9 cellular contexts compared by ENCODE assay signal in genomic region chr7:101172005-101172853, GRCh38. TPM values are rescaled to one million over a fixed set of nuclear protein-coding genes. Genes with fewer than 3 reads are reported as not detected.
DNase-seq lines count a peak whose midpoint lies in the region; ATAC-seq and TF ChIP-seq lines count a peak whose summit lies in the region.
"Had no signal": no experiment of that assay in that cellular context is flagged by ENCODE, and none has a peak within 500 bp of the region (broad histone marks: within the 10 kb centered on the region; RNA-seq: fewer than 3 reads in every experiment).

No MANE protein-coding gene starts in this region.

- no peaks in the 10 kb centered on the region for H3K9me3 ChIP-seq in left ventricle myocardium inferior (replicated peaks)
- H3K9me3 ChIP-seq in thyroid gland = no peaks in the 10 kb centered on the region

- H3K4me1 ChIP-seq in left ventricle myocardium inferior (peaks cover 34% of the 10 kb centered on the region), thyroid gland (peaks cover 22 to 40% of the 10 kb centered on the region in 2 donors)

- H3K27me3 ChIP-seq in left ventricle myocardium inferior (ENCODE audit: low read depth) (peaks cover 100% of the 10 kb centered on the region), thyroid gland (peaks cover 33% of the 10 kb centered on the region)

- H3K4me3 ChIP-seq in left ventricle myocardium inferior (peak overlapping the region; percentile 29), thyroid gland (replicated peaks in 1 of 3) (peak overlapping the region in 1 of 3 donors; percentile 22)

- H3K36me3 ChIP-seq in left ventricle myocardium inferior (no peaks in the 10 kb centered on the region), thyroid gland (no peaks in the 10 kb centered on the region)

- DNase-seq in left ventricle myocardium inferior = no peak
- DNase-seq in left cardiac atrium = no peak
- peak; percentile 60 to 76 for DNase-seq in NCI-H526 (lab: John Stamatoyannopoulos, UW)
- peak; percentile 85 for DNase-seq in germinal center (ENCODE audit: low spot score)
- DNase-seq in thyroid gland = peak; percentile 63 to 64
- no peak for DNase-seq in GF-D8 (lab: John Stamatoyannopoulos, UW)
- no peak for DNase-seq in OCI-M2 (lab: John Stamatoyannopoulos, UW; ENCODE audit: unreplicated experiment)
- DNase-seq in AG08395 (ENCODE audit: low spot score) = no peak
- DNase-seq: HCEC 1CT had no signal

- no peak for ATAC-seq in left cardiac atrium

- intact Hi-C loops in left ventricle myocardium inferior (cut with micrococcal nuclease) = no loop called here
- intact Hi-C loops in left cardiac atrium (cut with DNase I) = loop anchor here in 1 of 2 donors (10.0 kb wide), 1 partner anchor 277 kb away; the partner anchor contains the start of gene ACHE
- intact Hi-C loops in thyroid gland (cut with DNase I) = no loop called here

- TF ChIP-seq POLR2A in thyroid gland (IDR thresholded peaks at IDR 0.05) = no peak

- WGBS in thyroid gland, 2 donors = 0 to 2% methylated on average over 6 to 45 of the region's 79 CpGs

- no peak for TF ChIP-seq CTCF in left ventricle myocardium inferior (IDR thresholded peaks at IDR 0.05; ENCODE audit: borderline replicate concordance)
- no peak for TF ChIP-seq CTCF in thyroid gland (IDR thresholded peaks at IDR 0.05)

- H3K27ac ChIP-seq in left ventricle myocardium inferior (replicated peaks) (no peak overlapping the region), thyroid gland (no peak overlapping the region)

RNA-seq across cellular contexts. Expression of gene VGF, which starts 6.9 kb away (rescaled TPM):
- total RNA-seq in left ventricle myocardium inferior = not detected
- not detected for total RNA-seq in left cardiac atrium
- total RNA-seq in thyroid gland = 1 to 10 TPM in 2 of 4 donors, not detected in 2; 1.3 to 2.3 TPM

RNA-seq across cellular contexts. Expression of gene NAT16, which starts 7.9 kb away (rescaled TPM):
- not detected for total RNA-seq in left ventricle myocardium inferior
- not detected for total RNA-seq in left cardiac atrium
- 1 to 10 TPM in 1 of 4 donors, under 1 TPM in 1, not detected in 2; 0.29 to 1.4 TPM for total RNA-seq in thyroid gland

RNA-seq across cellular contexts. Expression of gene AP1S1, which starts 18.0 kb away (rescaled TPM):
- 10.7 TPM for total RNA-seq in left ventricle myocardium inferior
- total RNA-seq in left cardiac atrium = 10 to 100 TPM; 14.9 to 18.9 TPM
- total RNA-seq in thyroid gland = 10 to 100 TPM; 29.0 to 59.6 (median 41.3) TPM

RNA-seq across cellular contexts. Expression of gene MOGAT3, which starts 28.6 kb away (rescaled TPM):
- not detected for total RNA-seq in left ventricle myocardium inferior
- not detected for total RNA-seq in left cardiac atrium
- not detected for total RNA-seq in thyroid gland

RNA-seq across cellular contexts. Expression of gene PLOD3, which starts 45.2 kb away (rescaled TPM):
- 38.7 TPM for total RNA-seq in left ventricle myocardium inferior
- total RNA-seq in left cardiac atrium = 10 to 100 TPM; 49.6 to 59.1 TPM
- 10 to 100 TPM; 30.0 to 42.5 (median 32.7) TPM for total RNA-seq in thyroid gland

Comparison
In these comparisons a context has a peak if more than half of its experiments do, and no peak if none do; other contexts are left out.
1. DNase-seq: peak in NCI-H526 (2 of 2), germinal center (single experiment) and thyroid gland (2 of 2); none in left ventricle myocardium inferior (single experiment), left cardiac atrium (single experiment), GF-D8 (single experiment), OCI-M2 (single experiment) and AG08395 (single experiment).